ENCODE assay signal across 8 cellular contexts in genomic region chr6:35804996-35805736, GRCh38. TPM values are rescaled to one million over a fixed set of nuclear protein-coding genes. Genes with fewer than 3 reads are reported as not detected.
DNase-seq lines count a peak whose midpoint lies in the region; ATAC-seq, FAIRE-seq and TF ChIP-seq lines count a peak whose summit lies in the region.

Gene LHFPL5, plus strand, starts transcription at chr6:35805352. Its CDS starts 319 bp downstream, at chr6:35805671.

- H3K4me1 ChIP-seq in astrocyte (ENCODE audit: insufficient read depth, low read length): peaks cover 4% of the 10 kb centered on the region

- peak; percentile 11 to 54 (median 30) for DNase-seq in CD4-positive, alpha-beta T cell
- DNase-seq in SHP77 treated with DMSO at 0.1 percent for 48 hours (lab: John Stamatoyannopoulos, UW): peak; percentile 22
- no peak for DNase-seq in astrocyte (ENCODE audit: low read depth)
- peak; percentile 32 to 42 (median 38) for DNase-seq in immature natural killer cell
- DNase-seq in stimulated activated CD4-positive, alpha-beta T cell treated with anti-CD3 and anti-CD28 coated beads, Interleukin-4, amount 100 ng/mL, for 4 hours: peak; percentile 19 to 52
- DNase-seq in RKO (ENCODE audit: low spot score): no peak

- H3K27me3 ChIP-seq in CD4-positive, alpha-beta T cell (ENCODE audit: control insufficient read depth, insufficient read depth, low read length): peaks cover 25% of the 10 kb centered on the region
- H3K27me3 ChIP-seq in astrocyte (ENCODE audit: insufficient read depth, low read length): peaks cover 3% of the 10 kb centered on the region

- no peak within 1 kb of the TSS for H3K27ac Mint-ChIP-seq in CD4-positive, alpha-beta T cell
- H3K27ac Mint-ChIP-seq in astrocyte (ENCODE audit: unreplicated experiment) (no peak within 1 kb of the TSS), immature natural killer cell (no peak within 1 kb of the TSS)

- H2AFZ ChIP-seq in astrocyte (ENCODE audit: low read depth, low read length): peak within 1 kb of the TSS; percentile 81

- H3K9me3 ChIP-seq in CD4-positive, alpha-beta T cell (ENCODE audit: control insufficient read depth, low read length): no peaks in the 10 kb centered on the region
- no peaks in the 10 kb centered on the region for H3K9me3 ChIP-seq in astrocyte (ENCODE audit: insufficient read depth, low read depth, low read length)

- no peak; the same call in 1 of the 2 replicates for TF ChIP-seq RAD21 in Ishikawa (IDR thresholded peaks at IDR 0.05; ENCODE audit: low read depth)

- no peaks in the 10 kb centered on the region for H3K36me3 ChIP-seq in astrocyte (ENCODE audit: insufficient read depth, low read length)

- no peak within 1 kb of the TSS for H3K4me3 Mint-ChIP-seq in CD4-positive, alpha-beta T cell
- H3K4me3 Mint-ChIP-seq in astrocyte (ENCODE audit: unreplicated experiment) (peak within 1 kb of the TSS; percentile 76), immature natural killer cell (peak within 1 kb of the TSS in 2 of 5 donors; percentile 30 to 38)

- no peaks in the 10 kb centered on the region for H3K79me2 ChIP-seq in astrocyte (ENCODE audit: insufficient read depth, low read length)

- ATAC-seq in CD4-positive, alpha-beta T cell (ENCODE audit: poor library complexity): peak; percentile 92
- ATAC-seq in GM18907 (IDR thresholded peaks at IDR 0.05; ENCODE audit: unreplicated experiment): no peak

- H4K20me1 ChIP-seq in astrocyte (ENCODE audit: insufficient read depth, low read length): no peaks in the 10 kb centered on the region

- H3K27ac ChIP-seq in CD4-positive, alpha-beta T cell (ENCODE audit: low read depth, low read length): no peak within 1 kb of the TSS
- no peak within 1 kb of the TSS for H3K27ac ChIP-seq in astrocyte (ENCODE audit: low read depth, low read length)

- intact Hi-C loops in CD4-positive, alpha-beta T cell (cut with DNase I, micrococcal nuclease): no loop called here

- H3K9ac ChIP-seq in astrocyte (ENCODE audit: low read length): no peak within 1 kb of the TSS

- TF ChIP-seq EP300 in Ishikawa (IDR thresholded peaks at IDR 0.05; ENCODE audit: borderline replicate concordance): no peak

- H3K36me3 Mint-ChIP-seq in CD4-positive, alpha-beta T cell (ENCODE audit: low read depth): no peaks in the 10 kb centered on the region
- H3K36me3 Mint-ChIP-seq in astrocyte (ENCODE audit: low read depth, unreplicated experiment): peaks cover 1% of the 10 kb centered on the region
- H3K36me3 Mint-ChIP-seq in immature natural killer cell: no peaks in the 10 kb centered on the region

- H3K4me2 ChIP-seq in astrocyte (ENCODE audit: low read length): peak within 1 kb of the TSS; percentile 84

- POLR2A ChIA-PET in CD4-positive, alpha-beta T cell (lab: Charles Lee): no interaction called here

- CTCF ChIA-PET in CD4-positive, alpha-beta T cell (lab: Charles Lee): no interaction called here

- no peaks in the 10 kb centered on the region for H3K9me3 Mint-ChIP-seq in CD4-positive, alpha-beta T cell
- H3K9me3 Mint-ChIP-seq in astrocyte (ENCODE audit: unreplicated experiment): no peaks in the 10 kb centered on the region
- H3K9me3 Mint-ChIP-seq in immature natural killer cell: no peaks in the 10 kb centered on the region

- no peak for TF ChIP-seq CTCF in CD4-positive, alpha-beta T cell (IDR thresholded peaks at IDR 0.05)
- TF ChIP-seq CTCF in astrocyte (IDR thresholded peaks at IDR 0.05; ENCODE audit: insufficient read depth, low read depth, low read length): no peak

- peaks cover 44% of the 10 kb centered on the region for H3K27me3 Mint-ChIP-seq in CD4-positive, alpha-beta T cell
- H3K27me3 Mint-ChIP-seq in astrocyte (ENCODE audit: low read depth, unreplicated experiment) (peaks cover 26% of the 10 kb centered on the region), immature natural killer cell (ENCODE audit: low read depth in 3 of 3) (peaks cover 6 to 12% (median 8%) of the 10 kb centered on the region in 3 donors)

- peak within 1 kb of the TSS; percentile 49 for H3K4me3 ChIP-seq in astrocyte (ENCODE audit: insufficient read depth, low read depth, low read length)

- no peaks in the 10 kb centered on the region for H3K4me1 Mint-ChIP-seq in CD4-positive, alpha-beta T cell (ENCODE audit: low read depth)
- H3K4me1 Mint-ChIP-seq in astrocyte (ENCODE audit: low read depth, unreplicated experiment) (no peaks in the 10 kb centered on the region), immature natural killer cell (peaks cover 6 to 7% of the 10 kb centered on the region in 2 donors)

- FAIRE-seq in astrocyte (lab: Jason Lieb, UNC): no peak

TF ChIP-seq in Ishikawa, 13 proteins besides CTCF, POLR2A, EP300 and RAD21:
- TF ChIP-seq TEAD4 (IDR thresholded peaks at IDR 0.05) (no peak), FOXM1 (IDR thresholded peaks at IDR 0.05; ENCODE audit: borderline replicate concordance, low read depth) (no peak), ZBTB7A (IDR thresholded peaks at IDR 0.05; ENCODE audit: low read depth) (0 out of 2 replicates have a peak, but pooled peaks have one; percentile 55), EGR1 (IDR thresholded peaks at IDR 0.05) (no peak), YY1 (IDR thresholded peaks at IDR 0.05; ENCODE audit: low read depth) (no peak), CEBPB (IDR thresholded peaks at IDR 0.05) (no peak), TCF12 (IDR thresholded peaks at IDR 0.05; ENCODE audit: low read depth) (no peak), REST (IDR thresholded peaks at IDR 0.05; ENCODE audit: low read depth) (peak; percentile 97)
- TF ChIP-seq, protein P1, sequence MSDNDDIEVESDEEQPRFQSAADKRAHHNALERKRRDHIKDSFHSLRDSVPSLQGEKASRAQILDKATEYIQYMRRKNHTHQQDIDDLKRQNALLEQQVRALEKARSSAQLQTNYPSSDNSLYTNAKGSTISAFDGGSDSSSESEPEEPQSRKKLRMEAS (IDR thresholded peaks at IDR 0.05): no peak

RNA-seq across cellular contexts. Expression of gene LHFPL5, which starts in this region (rescaled TPM):
- total RNA-seq in CD4-positive, alpha-beta T cell: not detected
- not detected in 2 replicates for total RNA-seq in astrocyte
- polyA plus RNA-seq in immature natural killer cell: not detected

Comparison
In these comparisons a context has a peak if more than half of its experiments do, and no peak if none do; other contexts are left out.
1. Peak in DNase-seq and ATAC-seq in CD4-positive, alpha-beta T cell; RNA of the gene not detected or under 1 TPM.
2. Peak in DNase-seq in immature natural killer cell; RNA of the gene not detected or under 1 TPM.
3. DNase-seq: peak in SHP77 treated with DMSO at 0.1 percent for 48 hours (single experiment) and stimulated activated CD4-positive, alpha-beta T cell treated with anti-CD3 and anti-CD28 coated beads, Interleukin-4, amount 100 ng/mL, for 4 hours (2 of 2); none in astrocyte (single experiment) and RKO (single experiment).